ENCODE assay signal across 17 cellular contexts in the genomic region with DNA sequence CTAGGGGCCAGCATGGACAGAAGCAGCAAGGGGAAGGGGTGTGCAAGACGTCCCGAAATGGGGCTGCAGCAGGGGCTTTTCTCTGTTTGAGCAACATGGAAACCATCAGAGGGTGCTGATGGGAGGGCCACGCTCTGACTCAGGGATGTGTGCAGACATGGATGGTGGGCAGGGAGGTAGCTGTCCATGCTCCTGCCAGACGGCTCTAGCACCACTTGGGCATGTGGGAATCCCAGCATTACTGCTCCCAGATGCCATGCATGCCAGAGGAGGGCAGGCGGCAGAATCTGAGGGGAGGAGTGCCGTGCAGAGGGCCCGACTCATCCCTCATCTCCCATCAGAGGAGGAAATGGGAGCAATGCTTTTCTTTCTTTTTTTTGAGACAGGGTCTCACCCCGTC. TPM values are rescaled to one million over a fixed set of nuclear protein-coding genes. Genes with fewer than 3 reads are reported as not detected.
DNase-seq lines count a peak whose midpoint lies in the region; ATAC-seq and TF ChIP-seq lines count a peak whose summit lies in the region.
"Had no signal": no experiment of that assay in that cellular context is flagged by ENCODE, and none has a peak within 500 bp of the region (broad histone marks: within the 10 kb centered on the region; RNA-seq: fewer than 3 reads in every experiment).

No MANE protein-coding gene starts in this region.

- BruUV-seq in HCT116 (replicated peaks; lab: Mats Ljungman, UMichigan) = no TSS peak

- ATAC-seq in HCT116 (no peak), left lung (peak; percentile 18), GM21360 (IDR thresholded peaks at IDR 0.05; ENCODE audit: unreplicated experiment) (no peak)
- ATAC-seq: activated T-helper 17 cell treated with anti-CD3 and anti-CD28 coated beads, Interleukin-2, amount 50 U/mL, for 72 hours; Panc1 had no signal

- H3K4me3 ChIP-seq in HCT116 (replicated peaks in 1 of 2; ENCODE audit: low read depth in 1 of 2, low read length in 2 of 2) = no peak overlapping the region
- no peak overlapping the region for H3K4me3 ChIP-seq in left lung
- H3K4me3 ChIP-seq: adrenal gland, vagina had no signal

- DNase-seq in 8988T (peak; percentile 77), HCT116 (ENCODE audit: low read depth, low spot score) (no peak), SW480 (ENCODE audit: low spot score) (peak; percentile 27), left lung (no peak), AML-193 (lab: John Stamatoyannopoulos, UW) (no peak), NK-92 (lab: John Stamatoyannopoulos, UW; ENCODE audit: unreplicated experiment) (no peak), CD1c-positive myeloid dendritic cell (ENCODE audit: extremely low spot score) (no peak)
- DNase-seq: activated B cell treated with CpG ODN at 0.5 μM for 24 hours, adrenal gland, Caco-2, cerebellar nuclear complex, endodermal cell, NCI-H69 had no signal

- H3K9me3 ChIP-seq in HCT116 (ENCODE audit: control insufficient read depth in 1 of 2, insufficient read depth in 1 of 2, low read depth in 1 of 2, low read length in 2 of 2) = no peaks in the 10 kb centered on the region
- no peaks in the 10 kb centered on the region for H3K9me3 ChIP-seq in left lung
- H3K9me3 ChIP-seq: adrenal gland, Caco-2, vagina had no signal

- H3K79me2 ChIP-seq in HCT116 (ENCODE audit: insufficient read depth, low read length) = no peaks in the 10 kb centered on the region; the same call in 1 of the 2 replicates

- peaks cover 45 to 89% of the 10 kb centered on the region in 2 experiments for H3K4me1 ChIP-seq in HCT116 (ENCODE audit: control insufficient read depth in 1 of 2, insufficient read depth in 2 of 2, low read length in 2 of 2)
- H3K4me1 ChIP-seq in left lung = peaks cover 4 to 40% of the 10 kb centered on the region in 2 donors

- peaks cover 2 to 34% of the 10 kb centered on the region in 2 experiments; a peak in 2 of 4 replicates for H3K36me3 ChIP-seq in HCT116 (ENCODE audit: control insufficient read depth in 1 of 2, insufficient read depth in 2 of 2, low read length in 2 of 2)
- peaks cover 0 to 42% of the 10 kb centered on the region in 2 donors for H3K36me3 ChIP-seq in left lung
- H3K36me3 ChIP-seq: vagina had no signal

- no peaks in the 10 kb centered on the region for H3K9me2 ChIP-seq in HCT116 (ENCODE audit: insufficient read depth)

- POLR2A ChIA-PET in HCT116 (lab: Charles Lee) = no interaction called here

- H3K4me2 ChIP-seq in HCT116 (ENCODE audit: low read length) = peak overlapping the region; percentile 20; the same call in 1 of the 2 replicates

- RAD21 ChIA-PET in HCT116 (lab: Charles Lee; ENCODE audit: low non-redundant PET in 1 of 2, low total read pairs in 2 of 2, uncharacterized antibody in 2 of 2, unreplicated experiment in 2 of 2) = no interaction called here

- H3K27me3 ChIP-seq in HCT116 (ENCODE audit: insufficient read depth, low read length) (no peaks in the 10 kb centered on the region), left lung (no peaks in the 10 kb centered on the region)
- H3K27me3 ChIP-seq: adrenal gland, vagina had no signal

- no peak overlapping the region for H2AFZ ChIP-seq in HCT116 (ENCODE audit: low read depth, low read length, poor library complexity, severe bottlenecking)

- TF ChIP-seq CTCF in HCT116 (IDR thresholded peaks at IDR 0.05 in 2 of 3, conservative IDR thresholded peaks at IDR 0.05 in 1 of 3; ENCODE audit: borderline replicate concordance in 1 of 3, insufficient read depth in 1 of 3, low read depth in 2 of 3, low read length in 2 of 3) (no peak), left lung (IDR thresholded peaks at IDR 0.05) (no peak)

- no peak for TF ChIP-seq POLR2A in HCT116 (IDR thresholded peaks at IDR 0.05; ENCODE audit: borderline replicate concordance, extremely low read depth, insufficient read depth, insufficient read length)

- no peak for TF ChIP-seq RAD21 in HCT116 (IDR thresholded peaks at IDR 0.05; ENCODE audit: low read depth)

- H3K27ac ChIP-seq in HCT116 (ENCODE audit: low read depth, low read length) (no peak overlapping the region), left lung (no peak overlapping the region)
- H3K27ac ChIP-seq: vagina had no signal

- CTCF ChIA-PET in HCT116 (lab: Charles Lee) = no interaction called here

- intact Hi-C loops in HCT116 (cut with micrococcal nuclease) (no loop called here), left lung (cut with DNase I) (no loop called here)

- no peak overlapping the region for H3K9ac ChIP-seq in HCT116 (ENCODE audit: low read length)

- no peaks in the 10 kb centered on the region for H4K20me1 ChIP-seq in HCT116 (ENCODE audit: insufficient read depth)

TF ChIP-seq in HCT116, 20 proteins besides CTCF, POLR2A, EP300 and RAD21:
- TF ChIP-seq SP1 (IDR thresholded peaks at IDR 0.05; ENCODE audit: low read depth) (no peak), ELF1 (IDR thresholded peaks at IDR 0.05; ENCODE audit: borderline replicate concordance, low read depth) (no peak), SRF (IDR thresholded peaks at IDR 0.05; ENCODE audit: low read depth) (no peak), TCF7L2 (IDR thresholded peaks at IDR 0.05; ENCODE audit: borderline replicate concordance, extremely low read depth, insufficient read depth, insufficient read length) (no peak), JUND (IDR thresholded peaks at IDR 0.05) (no peak), CEBPB (IDR thresholded peaks at IDR 0.05; ENCODE audit: low read depth) (no peak), YY1 (IDR thresholded peaks at IDR 0.05; ENCODE audit: extremely low read depth, insufficient replicate concordance, low read depth, low read length) (no peak), SIN3A (IDR thresholded peaks at IDR 0.05; ENCODE audit: low read depth) (no peak), MAX (IDR thresholded peaks at IDR 0.05) (no peak), ZNF274 (IDR thresholded peaks at IDR 0.05; ENCODE audit: low read depth, low read length) (no peak), ZFX (IDR thresholded peaks at IDR 0.05) (no peak), EZH2phosphoT487 (IDR thresholded peaks at IDR 0.05; ENCODE audit: borderline replicate concordance) (no peak), CBX3 (IDR thresholded peaks at IDR 0.05; ENCODE audit: low read depth) (no peak)
- TF ChIP-seq, protein P1, sequence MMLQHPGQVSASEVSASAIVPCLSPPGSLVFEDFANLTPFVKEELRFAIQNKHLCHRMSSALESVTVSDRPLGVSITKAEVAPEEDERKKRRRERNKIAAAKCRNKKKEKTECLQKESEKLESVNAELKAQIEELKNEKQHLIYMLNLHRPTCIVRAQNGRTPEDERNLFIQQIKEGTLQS (IDR thresholded peaks at IDR 0.05) = no peak

RNA-seq across cellular contexts. Expression of gene SLC25A51, which starts 45.6 kb away (rescaled TPM):
- total RNA-seq in HCT116 (2021; ENCODE audit: unreplicated experiment) (27.3 TPM), left lung (10 to 100 TPM; 30.8 to 39.9 TPM)
- 11.8 and 14.6 TPM in 2 replicates for polyA plus RNA-seq in HCT116 (2012)

Comparison
In these comparisons a context has a peak if more than half of its experiments do, and no peak if none do; other contexts are left out.
1. DNase-seq: peak in 8988T (single experiment) and SW480 (single experiment); none in HCT116 (single experiment), left lung (0 of 2), AML-193 (0 of 2), NK-92 (single experiment) and CD1c-positive myeloid dendritic cell (single experiment).